Comparison of ENCODE assay signal across 9 cellular contexts in genomic region chr1:86773331-86774288, GRCh38.
DNase-seq lines count a peak whose midpoint lies in the region; ATAC-seq and TF ChIP-seq lines count a peak whose summit lies in the region.
"Had no signal": no experiment of that assay in that cellular context is flagged by ENCODE, and none has a peak within 500 bp of the region (broad histone marks: within the 10 kb centered on the region; RNA-seq: fewer than 3 reads in every experiment).

No MANE protein-coding gene starts in this region.

- POLR2A ChIA-PET in GM10248 (lab: Yijun Ruan, JAX), result no interaction called here
- POLR2A ChIA-PET in naive thymus-derived CD4-positive, alpha-beta T cell (lab: Charles Lee), result no interaction called here

- TF ChIP-seq CTCF in mesothelial cell of epicardium (IDR thresholded peaks at IDR 0.05; ENCODE audit: unreplicated experiment) (no peak), GM10248 (IDR thresholded peaks at IDR 0.05; ENCODE audit: control extremely low read depth, extremely low read depth, low read depth, missing control alignments) (no peak), GM10266 (IDR thresholded peaks at IDR 0.05; ENCODE audit: control insufficient read depth, insufficient read depth, low read depth, missing control alignments) (no peak)

- H3K36me3 Mint-ChIP-seq in activated naive CD8-positive, alpha-beta T cell, result peaks cover 3% of the 10 kb centered on the region
- no peaks in the 10 kb centered on the region for H3K36me3 Mint-ChIP-seq in mesothelial cell of epicardium
- H3K36me3 Mint-ChIP-seq in naive thymus-derived CD4-positive, alpha-beta T cell, result no peaks in the 10 kb centered on the region

- peaks cover 23% of the 10 kb centered on the region for H3K4me1 Mint-ChIP-seq in activated naive CD8-positive, alpha-beta T cell (ENCODE audit: low read depth)
- peaks cover 30% of the 10 kb centered on the region for H3K4me1 Mint-ChIP-seq in mesothelial cell of epicardium
- peaks cover 0 to 16% (median 14%) of the 10 kb centered on the region in 7 donors for H3K4me1 Mint-ChIP-seq in naive thymus-derived CD4-positive, alpha-beta T cell

- H3K4me1 ChIP-seq in naive thymus-derived CD4-positive, alpha-beta T cell (ENCODE audit: control insufficient read depth in 2 of 2, insufficient read depth in 2 of 2, low read length in 2 of 2), result no peaks in the 10 kb centered on the region

- DNase-seq in mesothelial cell of epicardium (ENCODE audit: low spot score in 2 of 2, unreplicated experiment in 2 of 2) (no peak), GM10248 (ENCODE audit: extremely low spot score) (no peak), GM10266 (ENCODE audit: extremely low spot score) (no peak)
- DNase-seq in naive thymus-derived CD4-positive, alpha-beta T cell, result no peak

- no peaks in the 10 kb centered on the region for H3K9me3 ChIP-seq in naive thymus-derived CD4-positive, alpha-beta T cell (ENCODE audit: control insufficient read depth in 2 of 3, low read length in 3 of 3)

- no peak overlapping the region for H3K27ac ChIP-seq in naive thymus-derived CD4-positive, alpha-beta T cell (ENCODE audit: low read depth, low read length)
- H3K27ac ChIP-seq: KMS-11 had no signal

- ATAC-seq in GM19023 (IDR thresholded peaks at IDR 0.05; ENCODE audit: unreplicated experiment), result peak; percentile 19
- ATAC-seq in HG03039 (IDR thresholded peaks at IDR 0.05; ENCODE audit: unreplicated experiment), result peak; percentile 30
- no peak for ATAC-seq in naive thymus-derived CD4-positive, alpha-beta T cell
- ATAC-seq in HG03139 (IDR thresholded peaks at IDR 0.05; ENCODE audit: unreplicated experiment), result no peak

- no peaks in the 10 kb centered on the region for H3K36me3 ChIP-seq in naive thymus-derived CD4-positive, alpha-beta T cell (ENCODE audit: control insufficient read depth in 2 of 3, insufficient read depth in 3 of 3, low read length in 3 of 3)

- peak overlapping the region; percentile 59 for H3K4me3 Mint-ChIP-seq in activated naive CD8-positive, alpha-beta T cell
- H3K4me3 Mint-ChIP-seq in mesothelial cell of epicardium, result no peak overlapping the region
- peak overlapping the region in 3 of 10 donors; percentile 3 to 35 (median 21) for H3K4me3 Mint-ChIP-seq in naive thymus-derived CD4-positive, alpha-beta T cell

- intact Hi-C loops in naive thymus-derived CD4-positive, alpha-beta T cell (cut with micrococcal nuclease), result no loop called here

- CTCF ChIA-PET in GM10248 (lab: Yijun Ruan, JAX), result interaction anchor here (0.6 to 1.5 kb wide), 4 partner anchors 9 to 69 kb away, joined by 3 to 5 read pairs (median 3); partner anchors contain the start of gene SH3GLB1
- CTCF ChIA-PET in naive thymus-derived CD4-positive, alpha-beta T cell (lab: Charles Lee), result no interaction called here

- no peak overlapping the region for H3K4me3 ChIP-seq in naive thymus-derived CD4-positive, alpha-beta T cell (ENCODE audit: low read length)

- H3K27ac Mint-ChIP-seq in activated naive CD8-positive, alpha-beta T cell, result peak overlapping the region; percentile 30
- H3K27ac Mint-ChIP-seq in mesothelial cell of epicardium, result peak overlapping the region; percentile 71
- peak overlapping the region in 1 of 9 donors; percentile 91 for H3K27ac Mint-ChIP-seq in naive thymus-derived CD4-positive, alpha-beta T cell

- no peaks in the 10 kb centered on the region for H3K27me3 ChIP-seq in naive thymus-derived CD4-positive, alpha-beta T cell (ENCODE audit: control insufficient read depth in 2 of 2, insufficient read depth in 2 of 2, low read length in 2 of 2)

- no peaks in the 10 kb centered on the region for H3K27me3 Mint-ChIP-seq in activated naive CD8-positive, alpha-beta T cell
- peaks cover 50% of the 10 kb centered on the region for H3K27me3 Mint-ChIP-seq in mesothelial cell of epicardium (ENCODE audit: low read depth)
- peaks cover 0 to 7% (median 0%) of the 10 kb centered on the region in 5 donors for H3K27me3 Mint-ChIP-seq in naive thymus-derived CD4-positive, alpha-beta T cell

- H3K9me3 Mint-ChIP-seq in activated naive CD8-positive, alpha-beta T cell (ENCODE audit: low read depth), result no peaks in the 10 kb centered on the region
- H3K9me3 Mint-ChIP-seq in mesothelial cell of epicardium, result no peaks in the 10 kb centered on the region
- no peaks in the 10 kb centered on the region for H3K9me3 Mint-ChIP-seq in naive thymus-derived CD4-positive, alpha-beta T cell

Comparison
In these comparisons a context has a peak if more than half of its experiments do, and no peak if none do; other contexts are left out.
1. ATAC-seq: peak in GM19023 (single experiment) and HG03039 (single experiment); none in naive thymus-derived CD4-positive, alpha-beta T cell (single experiment) and HG03139 (single experiment).